In genomic region chr3:170780471-170780870, GRCh38 we compare ENCODE assay signal across 31 cellular contexts.
"Had no signal": no experiment of that assay in that cellular context is flagged by ENCODE, and none has a peak within 500 bp of the region (broad histone marks: within the 10 kb centered on the region; RNA-seq: fewer than 3 reads in every experiment).

No MANE protein-coding gene starts in this region.

- H3K9me3 ChIP-seq: ovary, psoas muscle, suprapubic skin, testis, transverse colon, upper lobe of right lung, uterus had no signal

- H3K4me1 Mint-ChIP-seq: natural killer cell; neural progenitor cell; stimulated activated memory B cell treated with anti-CD40 and anti-IgM and Interleukin-4, amounts not matched to agents 10 μg/mL and 1 μg/mL and 100 μg/mL, for 72 hours; stimulated activated naive CD8-positive, alpha-beta T cell treated with anti-CD3 and anti-CD28 coated beads, Interleukin-15, amount 100 ng/mL, for 72 hours had no signal

- H3K4me3 ChIP-seq: neural progenitor cell, ovary, psoas muscle, skin epidermis, smooth muscle cell, spleen, suprapubic skin, testis, tibial artery, transverse colon, upper lobe of right lung, uterus had no signal

- H3K27me3 Mint-ChIP-seq: progenitor cell of endocrine pancreas, type B pancreatic cell had no signal

- H2AFZ ChIP-seq: neural progenitor cell, parathyroid adenoma had no signal

- DNase-seq: natural killer cell; occipital lobe; ovary; posterior cingulate gyrus; psoas muscle; right cardiac atrium; spleen; stimulated activated CD4-positive, alpha-beta T cell treated with anti-CD3 and anti-CD28 coated beads, Interleukin-12 subunit alpha, Interleukin-12 subunit beta, amount 100 ng/mL, for 4 hours; stimulated activated CD4-positive, alpha-beta T cell treated with anti-CD3 and anti-CD28 coated beads, Interleukin-1b, Interleukin-23, amount 100 ng/mL, for 48 hours; stimulated activated CD4-positive, alpha-beta T cell treated with anti-CD3 and anti-CD28 coated beads, Interleukin-4, amount 100 ng/mL, for 1 hour; stimulated activated CD4-positive, alpha-beta T cell treated with anti-CD3 and anti-CD28 coated beads, Interleukin-4, amount 100 ng/mL, for 4 hours; stimulated activated CD8-positive, alpha-beta memory T cell treated with anti-CD3 and anti-CD28 coated beads, Interleukin-4, amount 100 ng/mL, for 48 hours; stimulated activated naive CD4-positive, alpha-beta T cell; stimulated activated naive CD8-positive, alpha-beta T cell treated with anti-CD3 and anti-CD28 coated beads, Interleukin-15, amount 100 ng/mL, for 72 hours; stimulated activated naive CD8-positive, alpha-beta T cell treated with anti-CD3 and anti-CD28 coated beads, Interleukin-15, Interleukin-2, amounts not matched to agents 100 U/mL and 50 U/mL, for 24 hours; substantia nigra; testis; tibial artery; transverse colon; upper lobe of right lung; uterus had no signal

- H3K27ac ChIP-seq: neural progenitor cell, ovary, parathyroid adenoma, psoas muscle, skin epidermis, spleen, suprapubic skin, testis, tibial artery, transverse colon, upper lobe of right lung, uterus had no signal

- H3K4me2 ChIP-seq: neural progenitor cell, smooth muscle cell had no signal

- H3K27me3 ChIP-seq: neural progenitor cell, ovary, suprapubic skin, testis, tibial artery, upper lobe of right lung, uterus had no signal

- H3K4me3 Mint-ChIP-seq: natural killer cell; nephron; neural progenitor cell; stimulated activated memory B cell treated with anti-CD40 and anti-IgM and Interleukin-4, amounts not matched to agents 10 μg/mL and 1 μg/mL and 100 μg/mL, for 72 hours; stimulated activated naive CD8-positive, alpha-beta T cell treated with anti-CD3 and anti-CD28 coated beads, Interleukin-15, amount 100 ng/mL, for 72 hours; type B pancreatic cell had no signal

- H3K36me3 Mint-ChIP-seq: natural killer cell, neural progenitor cell, type B pancreatic cell had no signal

- ATAC-seq: natural killer cell; psoas muscle; right cardiac atrium; sciatic nerve; stimulated activated memory B cell treated with anti-CD40 and anti-IgM and Interleukin-4, amounts not matched to agents 10 μg/mL and 1 μg/mL and 100 μg/mL, for 72 hours; stimulated activated naive CD8-positive, alpha-beta T cell treated with anti-CD3 and anti-CD28 coated beads, Interleukin-15, amount 100 ng/mL, for 72 hours; stimulated activated naive CD8-positive, alpha-beta T cell treated with anti-CD3 and anti-CD28 coated beads, Interleukin-15, Interleukin-2, amounts not matched to agents 100 U/mL and 50 U/mL, for 24 hours; upper lobe of right lung had no signal

- H3K79me2 ChIP-seq: parathyroid adenoma had no signal

- H3K9me3 Mint-ChIP-seq: natural killer cell; stimulated activated naive CD8-positive, alpha-beta T cell treated with anti-CD3 and anti-CD28 coated beads, Interleukin-15, amount 100 ng/mL, for 72 hours; type B pancreatic cell had no signal

- H3K27ac Mint-ChIP-seq: natural killer cell; neural progenitor cell; progenitor cell of endocrine pancreas; stimulated activated memory B cell treated with anti-CD40 and anti-IgM and Interleukin-4, amounts not matched to agents 10 μg/mL and 1 μg/mL and 100 μg/mL, for 72 hours; stimulated activated naive CD8-positive, alpha-beta T cell treated with anti-CD3 and anti-CD28 coated beads, Interleukin-15, amount 100 ng/mL, for 72 hours; type B pancreatic cell had no signal

- H3K36me3 ChIP-seq: neural progenitor cell, ovary, spleen, suprapubic skin, tibial artery, transverse colon, upper lobe of right lung, uterus had no signal

- H3K9ac ChIP-seq: neural progenitor cell, parathyroid adenoma had no signal

- H3K4me1 ChIP-seq: neural progenitor cell, parathyroid adenoma, psoas muscle, spleen, suprapubic skin, testis, tibial artery, transverse colon, upper lobe of right lung, uterus had no signal
